8 cellular contexts compared by ENCODE assay signal in the genomic region with DNA sequence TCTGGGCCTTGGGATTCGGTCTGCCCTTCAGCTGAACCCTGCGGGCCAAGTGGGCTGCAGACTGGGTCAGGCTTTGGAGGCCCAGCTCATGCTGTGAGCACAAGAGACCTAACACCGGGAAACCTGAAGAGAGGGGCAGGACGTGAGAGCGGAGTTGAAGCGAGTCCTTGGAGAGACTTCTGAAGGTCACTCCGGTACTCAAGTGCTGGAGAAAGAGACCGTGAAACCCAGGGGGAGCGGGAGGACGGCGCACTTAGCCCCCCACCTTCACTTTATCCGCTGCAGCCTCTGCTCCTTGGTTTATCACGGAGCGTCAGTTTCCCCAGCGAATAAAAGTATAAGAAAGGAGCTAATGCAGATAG. TPM values are rescaled to one million over a fixed set of nuclear protein-coding genes. Genes with fewer than 3 reads are reported as not detected.
DNase-seq lines count a peak whose midpoint lies in the region; ATAC-seq and TF ChIP-seq lines count a peak whose summit lies in the region.

No MANE protein-coding gene starts in this region.

- DNase-seq in GM12864 (ENCODE audit: low read depth) (no peak), substantia nigra (lab: John Stamatoyannopoulos, UW) (no peak), GM20000 (ENCODE audit: low spot score) (no peak), GDM1 (lab: John Stamatoyannopoulos, UW) (no peak), middle frontal gyrus (ENCODE audit: extremely low spot score, low spot score) (no peak)
- no peak for DNase-seq in activated naive CD8-positive, alpha-beta T cell treated with anti-CD3 and anti-CD28 coated beads for 36 hours

- peak overlapping the region; percentile 98 for H3K27ac Mint-ChIP-seq in activated naive CD8-positive, alpha-beta T cell treated with anti-CD3 and anti-CD28 coated beads for 36 hours

- H3K4me1 ChIP-seq in iPS-20b (ENCODE audit: insufficient read depth, low read length), result 0 out of 2 replicates have a peak, but pooled peaks cover 4% of the 10 kb centered on the region

- ATAC-seq in HG02885 (IDR thresholded peaks at IDR 0.05; ENCODE audit: poor library complexity, unreplicated experiment), result peak; percentile 24

- no peaks in the 10 kb centered on the region for H3K27me3 ChIP-seq in iPS-20b (ENCODE audit: insufficient read depth, low read length)

- H3K9me3 Mint-ChIP-seq in activated naive CD8-positive, alpha-beta T cell treated with anti-CD3 and anti-CD28 coated beads for 36 hours, result no peaks in the 10 kb centered on the region

- peak overlapping the region; percentile 98 for H3K4me3 Mint-ChIP-seq in activated naive CD8-positive, alpha-beta T cell treated with anti-CD3 and anti-CD28 coated beads for 36 hours

- TF ChIP-seq CTCF in GM12864 (IDR thresholded peaks at IDR 0.05; ENCODE audit: low read depth, low read length, missing control alignments), result no peak
- no peak for TF ChIP-seq CTCF in GM20000 (IDR thresholded peaks at IDR 0.05; ENCODE audit: extremely low read depth, missing control alignments)

- H3K27ac ChIP-seq in iPS-20b (ENCODE audit: low read length) (peak overlapping the region; percentile 77), substantia nigra (ENCODE audit: low read depth, low read length, poor library complexity, severe bottlenecking) (peak overlapping the region; percentile 98)

- H3K27me3 Mint-ChIP-seq in activated naive CD8-positive, alpha-beta T cell treated with anti-CD3 and anti-CD28 coated beads for 36 hours, result no peaks in the 10 kb centered on the region

- peak overlapping the region; percentile 93 for H3K9ac ChIP-seq in iPS-20b (ENCODE audit: low read depth, low read length)

- peaks cover 26% of the 10 kb centered on the region for H3K36me3 ChIP-seq in iPS-20b (ENCODE audit: insufficient read depth, low read depth, low read length)

- H3K4me3 ChIP-seq in GM12864 (ENCODE audit: low read depth, low read length), result peak overlapping the region; percentile 66
- H3K4me3 ChIP-seq in iPS-20b (ENCODE audit: low read length), result peak overlapping the region; percentile 95

- H3K4me1 Mint-ChIP-seq in activated naive CD8-positive, alpha-beta T cell treated with anti-CD3 and anti-CD28 coated beads for 36 hours, result peaks cover 54% of the 10 kb centered on the region

- H3K9me3 ChIP-seq in iPS-20b (ENCODE audit: insufficient read depth, low read depth, low read length), result no peaks in the 10 kb centered on the region

- peaks cover 17% of the 10 kb centered on the region for H3K36me3 Mint-ChIP-seq in activated naive CD8-positive, alpha-beta T cell treated with anti-CD3 and anti-CD28 coated beads for 36 hours

RNA-seq across cellular contexts. Expression of gene UQCRC2, which starts 0.4 kb away (rescaled TPM):
- total RNA-seq in activated naive CD8-positive, alpha-beta T cell treated with anti-CD3 and anti-CD28 coated beads for 36 hours, result 100 to 1,000 TPM; 291 to 306 TPM

RNA-seq across cellular contexts. Expression of gene PDZD9, which starts 47.4 kb away (rescaled TPM):
- total RNA-seq in activated naive CD8-positive, alpha-beta T cell treated with anti-CD3 and anti-CD28 coated beads for 36 hours, result not detected

RNA-seq across cellular contexts. Expression of gene MOSMO, which starts 54.4 kb away (rescaled TPM):
- 1 to 10 TPM; 5.6 TPM for total RNA-seq in activated naive CD8-positive, alpha-beta T cell treated with anti-CD3 and anti-CD28 coated beads for 36 hours
